Comparison of ENCODE assay signal across 29 cellular contexts in the genomic region with DNA sequence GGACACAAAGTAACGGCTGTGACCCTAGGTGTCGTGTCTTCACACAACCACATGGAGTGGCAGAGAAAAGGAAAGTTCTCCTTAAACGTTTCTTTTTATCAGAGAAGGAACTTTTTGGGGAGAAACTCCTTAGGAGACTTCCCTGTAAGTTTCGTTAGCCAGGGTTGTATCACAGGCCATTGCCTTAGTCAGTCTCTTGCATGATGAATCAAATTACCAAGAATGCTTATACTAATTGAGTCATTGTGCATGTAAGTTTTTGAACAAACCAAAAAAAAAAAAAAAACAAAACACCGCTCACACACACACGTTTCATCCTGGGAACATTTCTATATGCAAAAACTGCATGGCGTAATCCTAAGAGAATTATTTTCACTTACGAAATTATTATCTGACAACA.
"Had no signal": no experiment of that assay in that cellular context is flagged by ENCODE, and none has a peak within 500 bp of the region (broad histone marks: within the 10 kb centered on the region; RNA-seq: fewer than 3 reads in every experiment).

No MANE protein-coding gene starts in this region.

- H3K4me1 ChIP-seq: esophagus squamous epithelium, upper lobe of left lung had no signal

- DNase-seq: activated CD4-positive, alpha-beta memory T cell treated with anti-CD3 and anti-CD28 coated beads, Interleukin-2, amount 10 ng/mL, durations not matched to agents 7 days and 5 days; activated CD4-positive, alpha-beta T cell treated with anti-CD3 and anti-CD28 coated beads for 1 hour; activated CD4-positive, alpha-beta T cell treated with anti-CD3 and anti-CD28 coated beads, Interleukin-2, amount 10 ng/mL, durations not matched to agents 7 days and 5 days; activated CD8-positive, alpha-beta memory T cell treated with anti-CD3 and anti-CD28 coated beads, Interleukin-2, amount 50 U/mL, for 48 hours; activated gamma-delta T cell; activated naive CD4-positive, alpha-beta T cell treated with anti-CD3 and anti-CD28 coated beads, Interleukin-2, amount 10 ng/mL, durations not matched to agents 7 days and 5 days; activated naive CD8-positive, alpha-beta T cell treated with anti-CD3 and anti-CD28 coated beads, Interleukin-2, amount 10 ng/mL, durations not matched to agents 7 days and 5 days; activated T-cell treated with anti-CD3 and anti-CD28 coated beads, Interleukin-2, amount 50 U/mL, for 24 hours; dermis blood vessel endothelial cell; effector CD4-positive, alpha-beta T cell; esophagus squamous epithelium; glutamatergic neuron; islet precursor cell; left cardiac atrium; left ventricle myocardium superior; naive B cell; nephron progenitor cell; retina; small intestine; stimulated activated CD4-positive, alpha-beta T cell treated with anti-CD3 and anti-CD28 coated beads, Interleukin-4, amount 100 ng/mL, for 24 hours; stimulated activated naive CD8-positive, alpha-beta T cell treated with anti-CD3 and anti-CD28 coated beads, Interleukin-15, amount 100 ng/mL, for 72 hours; substantia nigra; T-helper 17 cell; T1000; upper lobe of left lung had no signal

- ATAC-seq: left cardiac atrium; left ventricle myocardium superior; sciatic nerve; stimulated activated memory B cell treated with anti-CD40 and anti-IgM and Interleukin-4, amounts not matched to agents 10 μg/mL and 1 μg/mL and 100 μg/mL, for 72 hours; stimulated activated naive CD8-positive, alpha-beta T cell treated with anti-CD3 and anti-CD28 coated beads, Interleukin-15, amount 100 ng/mL, for 72 hours; T-helper 17 cell; WTC11 had no signal

- H3K36me3 ChIP-seq: esophagus squamous epithelium, neutrophil, upper lobe of left lung had no signal

- H3K27ac ChIP-seq: esophagus squamous epithelium, neutrophil, upper lobe of left lung had no signal

- H3K27me3 ChIP-seq: esophagus squamous epithelium, neutrophil, upper lobe of left lung had no signal

- H3K9me3 ChIP-seq: esophagus squamous epithelium, neutrophil, upper lobe of left lung had no signal

- H3K4me3 ChIP-seq: esophagus squamous epithelium, upper lobe of left lung had no signal
